Comparison of ENCODE assay signal across 18 cellular contexts in genomic region chr15:27086146-27086545, GRCh38.
"Had no signal": no experiment of that assay in that cellular context is flagged by ENCODE, and none has a peak within 500 bp of the region (broad histone marks: within the 10 kb centered on the region; RNA-seq: fewer than 3 reads in every experiment).

No MANE protein-coding gene starts in this region.

- H3K27me3 Mint-ChIP-seq: activated B cell treated with CpG ODN at 0.5 μM for 24 hours; activated naive CD4-positive, alpha-beta T cell treated with anti-CD3 and anti-CD28 coated beads, Interleukin-2, amount 50 U/mL, for 24 hours; activated T-cell treated with anti-CD3 and anti-CD28 coated beads, Interleukin-2, amount 50 U/mL, for 24 hours; dendritic cell treated with granulocyte-macrophage colony-stimulating factor and Interleukin-4, amounts not matched to agents 40 ng/mL and 50 ng/mL, for 4 days; effector memory CD8-positive, alpha-beta T cell; naive thymus-derived CD8-positive, alpha-beta T cell; stimulated activated naive CD8-positive, alpha-beta T cell treated with anti-CD3 and anti-CD28 coated beads, Interleukin-15, amount 100 ng/mL, for 72 hours had no signal

- H3K36me3 Mint-ChIP-seq: activated naive CD4-positive, alpha-beta T cell treated with anti-CD3 and anti-CD28 coated beads, Interleukin-2, amount 50 U/mL, for 24 hours had no signal

- H3K4me3 ChIP-seq: gastroesophageal sphincter, lower lobe of right lung, testis had no signal

- H3K27ac ChIP-seq: epithelial cell of prostate, gastroesophageal sphincter, lower lobe of right lung, testis had no signal

- H3K4me3 Mint-ChIP-seq: activated B cell treated with CpG ODN at 0.5 μM for 24 hours; activated naive CD4-positive, alpha-beta T cell treated with anti-CD3 and anti-CD28 coated beads, Interleukin-2, amount 50 U/mL, for 24 hours; activated T-cell treated with anti-CD3 and anti-CD28 coated beads, Interleukin-2, amount 50 U/mL, for 24 hours; dendritic cell treated with granulocyte-macrophage colony-stimulating factor and Interleukin-4, amounts not matched to agents 40 ng/mL and 50 ng/mL, for 4 days; effector memory CD8-positive, alpha-beta T cell; naive thymus-derived CD8-positive, alpha-beta T cell; stimulated activated naive CD8-positive, alpha-beta T cell treated with anti-CD3 and anti-CD28 coated beads, Interleukin-15, amount 100 ng/mL, for 72 hours had no signal

- H3K4me1 Mint-ChIP-seq: activated B cell treated with CpG ODN at 0.5 μM for 24 hours; activated naive CD4-positive, alpha-beta T cell treated with anti-CD3 and anti-CD28 coated beads, Interleukin-2, amount 50 U/mL, for 24 hours; naive thymus-derived CD8-positive, alpha-beta T cell; stimulated activated naive CD8-positive, alpha-beta T cell treated with anti-CD3 and anti-CD28 coated beads, Interleukin-15, amount 100 ng/mL, for 72 hours had no signal

- H3K9me3 Mint-ChIP-seq: activated naive CD4-positive, alpha-beta T cell treated with anti-CD3 and anti-CD28 coated beads, Interleukin-2, amount 50 U/mL, for 24 hours; dendritic cell treated with granulocyte-macrophage colony-stimulating factor and Interleukin-4, amounts not matched to agents 40 ng/mL and 50 ng/mL, for 4 days had no signal

- H3K4me1 ChIP-seq: gastroesophageal sphincter, lower lobe of right lung, testis had no signal

- H3K36me3 ChIP-seq: gastroesophageal sphincter, lower lobe of right lung had no signal

- H3K27me3 ChIP-seq: gastroesophageal sphincter, testis had no signal

- H3K9me3 ChIP-seq: testis had no signal

- DNase-seq: activated B cell treated with CpG ODN at 0.5 μM for 24 hours; activated CD4-positive, alpha-beta T cell treated with anti-CD3 and anti-CD28 coated beads, Interleukin-2, amount 50 U/mL, for 1 hour; activated effector memory CD4-positive, alpha-beta T cell treated with Interleukin-2 at 50 U/mL for 16 hours; activated T-cell treated with anti-CD3 and anti-CD28 coated beads, Interleukin-2, amount 50 U/mL, for 24 hours; amniotic stem cell; cerebellar nuclear complex; effector memory CD8-positive, alpha-beta T cell; lower lobe of right lung; naive thymus-derived CD8-positive, alpha-beta T cell; stimulated activated CD4-positive, alpha-beta T cell treated with anti-CD3 and anti-CD28 coated beads, Interleukin-15, amount 100 ng/mL, for 24 hours; stimulated activated CD4-positive, alpha-beta T cell treated with anti-CD3 and anti-CD28 coated beads, Interleukin-4, amount 100 ng/mL, for 24 hours; stimulated activated naive CD8-positive, alpha-beta T cell treated with anti-CD3 and anti-CD28 coated beads, Interleukin-15, amount 100 ng/mL, for 72 hours; T-helper 1 cell; testis had no signal

- H3K27ac Mint-ChIP-seq: activated B cell treated with CpG ODN at 0.5 μM for 24 hours; activated naive CD4-positive, alpha-beta T cell treated with anti-CD3 and anti-CD28 coated beads, Interleukin-2, amount 50 U/mL, for 24 hours; activated T-cell treated with anti-CD3 and anti-CD28 coated beads, Interleukin-2, amount 50 U/mL, for 24 hours; dendritic cell treated with granulocyte-macrophage colony-stimulating factor and Interleukin-4, amounts not matched to agents 40 ng/mL and 50 ng/mL, for 4 days; effector memory CD8-positive, alpha-beta T cell; naive thymus-derived CD8-positive, alpha-beta T cell; stimulated activated naive CD8-positive, alpha-beta T cell treated with anti-CD3 and anti-CD28 coated beads, Interleukin-15, amount 100 ng/mL, for 72 hours had no signal
